In the genomic region with DNA sequence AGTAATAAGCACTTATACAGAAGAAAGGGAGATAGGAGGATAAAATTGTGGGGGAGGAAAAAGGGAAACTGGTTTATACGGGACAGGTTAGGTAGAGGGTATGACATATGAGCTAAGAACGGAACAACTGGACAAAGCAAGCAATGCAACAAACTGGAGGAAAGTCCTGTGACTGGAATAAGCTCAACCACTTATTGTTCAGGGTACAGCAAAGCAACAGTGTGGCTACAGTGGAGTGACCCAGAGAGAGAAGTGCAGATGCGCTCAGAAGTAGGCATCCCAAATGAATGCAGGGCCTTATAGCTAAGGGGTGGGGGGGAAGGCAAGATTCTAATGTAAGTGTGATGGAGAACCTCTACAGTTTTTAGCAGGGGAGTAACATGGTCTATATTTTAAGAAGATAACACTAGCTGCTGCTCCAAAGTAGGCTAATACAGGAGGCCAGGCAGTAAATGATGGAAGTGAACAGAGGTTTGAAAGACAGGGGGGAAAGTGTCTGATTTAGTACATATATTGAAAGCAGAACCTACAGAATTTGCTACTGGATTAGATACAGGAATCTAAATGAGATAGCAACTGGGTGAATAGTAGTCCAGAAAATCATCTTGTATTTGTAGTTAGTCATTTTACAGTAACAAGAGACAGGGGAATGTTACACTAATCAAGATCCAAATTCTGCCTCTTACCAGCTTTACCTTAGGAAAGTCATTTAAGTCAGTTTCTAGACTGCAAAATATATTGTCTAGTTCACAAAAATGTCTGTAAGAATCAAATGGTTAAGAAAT, we compare ENCODE assay signal across 1 cellular context.
TF ChIP-seq lines count a peak whose summit lies in the region.

No MANE protein-coding gene starts in this region.

TF ChIP-seq in GM23338, 12 proteins besides CTCF, POLR2A, EP300 and RAD21:
- TF ChIP-seq NANOG (IDR thresholded peaks at IDR 0.05; ENCODE audit: borderline replicate concordance) (no peak), ZNF331 (CRISPR knock-in tag; IDR thresholded peaks at IDR 0.05; ENCODE audit: low read depth) (no peak), POLR2AphosphoS5 (IDR thresholded peaks at IDR 0.05; ENCODE audit: low read depth) (no peak), JUNB (IDR thresholded peaks at IDR 0.05; ENCODE audit: unreplicated experiment) (no peak)
- TF ChIP-seq, protein P1, sequence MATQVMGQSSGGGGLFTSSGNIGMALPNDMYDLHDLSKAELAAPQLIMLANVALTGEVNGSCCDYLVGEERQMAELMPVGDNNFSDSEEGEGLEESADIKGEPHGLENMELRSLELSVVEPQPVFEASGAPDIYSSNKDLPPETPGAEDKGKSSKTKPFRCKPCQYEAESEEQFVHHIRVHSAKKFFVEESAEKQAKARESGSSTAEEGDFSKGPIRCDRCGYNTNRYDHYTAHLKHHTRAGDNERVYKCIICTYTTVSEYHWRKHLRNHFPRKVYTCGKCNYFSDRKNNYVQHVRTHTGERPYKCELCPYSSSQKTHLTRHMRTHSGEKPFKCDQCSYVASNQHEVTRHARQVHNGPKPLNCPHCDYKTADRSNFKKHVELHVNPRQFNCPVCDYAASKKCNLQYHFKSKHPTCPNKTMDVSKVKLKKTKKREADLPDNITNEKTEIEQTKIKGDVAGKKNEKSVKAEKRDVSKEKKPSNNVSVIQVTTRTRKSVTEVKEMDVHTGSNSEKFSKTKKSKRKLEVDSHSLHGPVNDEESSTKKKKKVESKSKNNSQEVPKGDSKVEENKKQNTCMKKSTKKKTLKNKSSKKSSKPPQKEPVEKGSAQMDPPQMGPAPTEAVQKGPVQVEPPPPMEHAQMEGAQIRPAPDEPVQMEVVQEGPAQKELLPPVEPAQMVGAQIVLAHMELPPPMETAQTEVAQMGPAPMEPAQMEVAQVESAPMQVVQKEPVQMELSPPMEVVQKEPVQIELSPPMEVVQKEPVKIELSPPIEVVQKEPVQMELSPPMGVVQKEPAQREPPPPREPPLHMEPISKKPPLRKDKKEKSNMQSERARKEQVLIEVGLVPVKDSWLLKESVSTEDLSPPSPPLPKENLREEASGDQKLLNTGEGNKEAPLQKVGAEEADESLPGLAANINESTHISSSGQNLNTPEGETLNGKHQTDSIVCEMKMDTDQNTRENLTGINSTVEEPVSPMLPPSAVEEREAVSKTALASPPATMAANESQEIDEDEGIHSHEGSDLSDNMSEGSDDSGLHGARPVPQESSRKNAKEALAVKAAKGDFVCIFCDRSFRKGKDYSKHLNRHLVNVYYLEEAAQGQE (IDR thresholded peaks at IDR 0.05; ENCODE audit: unreplicated experiment) = no peak
- TF ChIP-seq, protein P2, sequence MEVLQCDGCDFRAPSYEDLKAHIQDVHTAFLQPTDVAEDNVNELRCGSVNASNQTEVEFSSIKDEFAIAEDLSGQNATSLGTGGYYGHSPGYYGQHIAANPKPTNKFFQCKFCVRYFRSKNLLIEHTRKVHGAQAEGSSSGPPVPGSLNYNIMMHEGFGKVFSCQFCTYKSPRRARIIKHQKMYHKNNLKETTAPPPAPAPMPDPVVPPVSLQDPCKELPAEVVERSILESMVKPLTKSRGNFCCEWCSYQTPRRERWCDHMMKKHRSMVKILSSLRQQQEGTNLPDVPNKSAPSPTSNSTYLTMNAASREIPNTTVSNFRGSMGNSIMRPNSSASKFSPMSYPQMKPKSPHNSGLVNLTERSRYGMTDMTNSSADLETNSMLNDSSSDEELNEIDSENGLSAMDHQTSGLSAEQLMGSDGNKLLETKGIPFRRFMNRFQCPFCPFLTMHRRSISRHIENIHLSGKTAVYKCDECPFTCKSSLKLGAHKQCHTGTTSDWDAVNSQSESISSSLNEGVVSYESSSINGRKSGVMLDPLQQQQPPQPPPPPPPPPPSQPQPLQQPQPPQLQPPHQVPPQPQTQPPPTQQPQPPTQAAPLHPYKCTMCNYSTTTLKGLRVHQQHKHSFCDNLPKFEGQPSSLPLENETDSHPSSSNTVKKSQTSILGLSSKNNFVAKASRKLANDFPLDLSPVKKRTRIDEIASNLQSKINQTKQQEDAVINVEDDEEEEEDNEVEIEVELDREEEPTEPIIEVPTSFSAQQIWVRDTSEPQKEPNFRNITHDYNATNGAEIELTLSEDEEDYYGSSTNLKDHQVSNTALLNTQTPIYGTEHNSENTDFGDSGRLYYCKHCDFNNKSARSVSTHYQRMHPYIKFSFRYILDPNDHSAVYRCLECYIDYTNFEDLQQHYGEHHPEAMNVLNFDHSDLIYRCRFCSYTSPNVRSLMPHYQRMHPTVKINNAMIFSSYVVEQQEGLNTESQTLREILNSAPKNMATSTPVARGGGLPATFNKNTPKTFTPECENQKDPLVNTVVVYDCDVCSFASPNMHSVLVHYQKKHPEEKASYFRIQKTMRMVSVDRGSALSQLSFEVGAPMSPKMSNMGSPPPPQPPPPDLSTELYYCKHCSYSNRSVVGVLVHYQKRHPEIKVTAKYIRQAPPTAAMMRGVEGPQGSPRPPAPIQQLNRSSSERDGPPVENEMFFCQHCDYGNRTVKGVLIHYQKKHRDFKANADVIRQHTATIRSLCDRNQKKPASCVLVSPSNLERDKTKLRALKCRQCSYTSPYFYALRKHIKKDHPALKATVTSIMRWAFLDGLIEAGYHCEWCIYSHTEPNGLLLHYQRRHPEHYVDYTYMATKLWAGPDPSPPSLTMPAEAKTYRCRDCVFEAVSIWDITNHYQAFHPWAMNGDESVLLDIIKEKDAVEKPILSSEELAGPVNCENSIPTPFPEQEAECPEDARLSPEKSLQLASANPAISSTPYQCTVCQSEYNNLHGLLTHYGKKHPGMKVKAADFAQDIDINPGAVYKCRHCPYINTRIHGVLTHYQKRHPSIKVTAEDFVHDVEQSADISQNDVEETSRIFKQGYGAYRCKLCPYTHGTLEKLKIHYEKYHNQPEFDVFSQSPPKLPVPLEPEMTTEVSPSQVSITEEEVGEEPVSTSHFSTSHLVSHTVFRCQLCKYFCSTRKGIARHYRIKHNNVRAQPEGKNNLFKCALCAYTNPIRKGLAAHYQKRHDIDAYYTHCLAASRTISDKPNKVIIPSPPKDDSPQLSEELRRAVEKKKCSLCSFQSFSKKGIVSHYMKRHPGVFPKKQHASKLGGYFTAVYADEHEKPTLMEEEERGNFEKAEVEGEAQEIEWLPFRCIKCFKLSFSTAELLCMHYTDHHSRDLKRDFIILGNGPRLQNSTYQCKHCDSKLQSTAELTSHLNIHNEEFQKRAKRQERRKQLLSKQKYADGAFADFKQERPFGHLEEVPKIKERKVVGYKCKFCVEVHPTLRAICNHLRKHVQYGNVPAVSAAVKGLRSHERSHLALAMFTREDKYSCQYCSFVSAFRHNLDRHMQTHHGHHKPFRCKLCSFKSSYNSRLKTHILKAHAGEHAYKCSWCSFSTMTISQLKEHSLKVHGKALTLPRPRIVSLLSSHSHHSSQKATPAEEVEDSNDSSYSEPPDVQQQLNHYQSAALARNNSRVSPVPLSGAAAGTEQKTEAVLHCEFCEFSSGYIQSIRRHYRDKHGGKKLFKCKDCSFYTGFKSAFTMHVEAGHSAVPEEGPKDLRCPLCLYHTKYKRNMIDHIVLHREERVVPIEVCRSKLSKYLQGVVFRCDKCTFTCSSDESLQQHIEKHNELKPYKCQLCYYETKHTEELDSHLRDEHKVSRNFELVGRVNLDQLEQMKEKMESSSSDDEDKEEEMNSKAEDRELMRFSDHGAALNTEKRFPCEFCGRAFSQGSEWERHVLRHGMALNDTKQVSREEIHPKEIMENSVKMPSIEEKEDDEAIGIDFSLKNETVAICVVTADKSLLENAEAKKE (CRISPR knock-in tag; IDR thresholded peaks at IDR 0.05) = no peak
TF ChIP-seq in GM23338: peak in this region for 0.
